Comparison of ENCODE assay signal across 16 cellular contexts in the genomic region with DNA sequence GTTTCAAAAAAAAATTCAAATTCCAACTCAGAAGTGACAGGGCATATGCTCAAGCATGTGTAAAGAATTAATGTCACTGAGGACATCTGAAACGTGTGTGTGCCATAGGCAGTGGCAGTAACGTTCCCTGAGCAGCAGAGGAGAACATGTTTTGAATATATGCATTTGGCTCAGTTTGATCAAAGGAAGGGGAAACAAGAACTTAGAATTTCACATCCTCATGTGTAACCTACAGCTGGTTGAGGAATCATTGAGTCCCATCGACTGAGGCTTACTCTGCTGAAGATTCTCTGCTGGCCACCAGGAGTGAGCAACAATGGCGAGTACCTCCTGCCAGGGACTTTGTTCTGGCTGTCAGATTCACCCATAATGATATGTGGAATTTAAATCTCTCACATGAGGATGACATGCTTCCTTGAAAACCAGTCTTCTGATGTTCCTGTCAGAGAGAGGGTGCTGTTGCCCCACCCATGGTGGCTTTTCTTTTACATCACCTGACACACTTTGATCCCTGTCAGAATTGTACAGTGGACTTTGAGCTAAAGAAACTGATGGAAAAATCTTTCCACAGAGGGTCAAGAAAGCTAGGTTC. TPM values are rescaled to one million over a fixed set of nuclear protein-coding genes. Genes with fewer than 3 reads are reported as not detected.
DNase-seq lines count a peak whose midpoint lies in the region; ATAC-seq and TF ChIP-seq lines count a peak whose summit lies in the region.
"Had no signal": no experiment of that assay in that cellular context is flagged by ENCODE, and none has a peak within 500 bp of the region (broad histone marks: within the 10 kb centered on the region; RNA-seq: fewer than 3 reads in every experiment).

No MANE protein-coding gene starts in this region.

- peak; percentile 54 for ATAC-seq in GM18511 (IDR thresholded peaks at IDR 0.05; ENCODE audit: unreplicated experiment)
- ATAC-seq in GM21723 (IDR thresholded peaks at IDR 0.05; ENCODE audit: unreplicated experiment): peak; percentile 61
- peak; percentile 53 for ATAC-seq in HG03565 (IDR thresholded peaks at IDR 0.05; ENCODE audit: unreplicated experiment)
- no peak for ATAC-seq in stimulated activated effector memory CD8-positive, alpha-beta T cell treated with anti-CD3 and anti-CD28 coated beads, Interleukin-12 subunit alpha, Interleukin-12 subunit beta, amount 100 ng/mL, for 72 hours
- no peak for ATAC-seq in body of pancreas
- ATAC-seq: left lobe of liver had no signal

- H3K4me1 ChIP-seq in body of pancreas: no peaks in the 10 kb centered on the region
- H3K4me1 ChIP-seq: tibial nerve had no signal

- no peaks in the 10 kb centered on the region for H3K27me3 ChIP-seq in body of pancreas
- H3K27me3 ChIP-seq: tibial nerve had no signal

- 85 to 86% methylated on average over 4 of the region's 4 CpGs for WGBS in body of pancreas, 2 donors

- intact Hi-C loops in body of pancreas (cut with DNase I): no loop called here

- H3K4me1 Mint-ChIP-seq in stimulated activated effector memory CD8-positive, alpha-beta T cell treated with anti-CD3 and anti-CD28 coated beads, Interleukin-12 subunit alpha, Interleukin-12 subunit beta, amount 100 ng/mL, for 72 hours: peaks cover 15% of the 10 kb centered on the region

- H3K36me3 Mint-ChIP-seq in stimulated activated effector memory CD8-positive, alpha-beta T cell treated with anti-CD3 and anti-CD28 coated beads, Interleukin-12 subunit alpha, Interleukin-12 subunit beta, amount 100 ng/mL, for 72 hours: peaks cover 88% of the 10 kb centered on the region

- TF ChIP-seq POLR2A in body of pancreas (IDR thresholded peaks at IDR 0.05): no peak

- H3K4me3 ChIP-seq in body of pancreas: no peak overlapping the region
- H3K4me3 ChIP-seq: tibial nerve had no signal

- TF ChIP-seq CTCF in body of pancreas (IDR thresholded peaks at IDR 0.05): no peak

- no peak overlapping the region for H3K4me3 Mint-ChIP-seq in stimulated activated effector memory CD8-positive, alpha-beta T cell treated with anti-CD3 and anti-CD28 coated beads, Interleukin-12 subunit alpha, Interleukin-12 subunit beta, amount 100 ng/mL, for 72 hours
- H3K4me3 Mint-ChIP-seq: T-helper 1 cell treated with Interleukin-12 subunit alpha and Interleukin-12 subunit beta and Interleukin-4 antibody, amounts not matched to agents 30 μg/mL and 1 μg/mL, for 36 hours had no signal

- H3K9me3 Mint-ChIP-seq in stimulated activated effector memory CD8-positive, alpha-beta T cell treated with anti-CD3 and anti-CD28 coated beads, Interleukin-12 subunit alpha, Interleukin-12 subunit beta, amount 100 ng/mL, for 72 hours: no peaks in the 10 kb centered on the region
- H3K9me3 Mint-ChIP-seq: T-helper 1 cell treated with Interleukin-12 subunit alpha and Interleukin-12 subunit beta and Interleukin-4 antibody, amounts not matched to agents 30 μg/mL and 1 μg/mL, for 36 hours had no signal

- H3K9me3 ChIP-seq in body of pancreas: no peaks in the 10 kb centered on the region
- H3K9me3 ChIP-seq: tibial nerve had no signal

- H3K27ac ChIP-seq in body of pancreas: no peak overlapping the region
- H3K27ac ChIP-seq: tibial nerve had no signal

- H3K36me3 ChIP-seq in body of pancreas (replicated peaks in 1 of 2; ENCODE audit: insufficient read depth in 1 of 2, low read depth in 2 of 2): peaks cover 0 to 18% of the 10 kb centered on the region in 2 donors

- H3K27ac Mint-ChIP-seq in stimulated activated effector memory CD8-positive, alpha-beta T cell treated with anti-CD3 and anti-CD28 coated beads, Interleukin-12 subunit alpha, Interleukin-12 subunit beta, amount 100 ng/mL, for 72 hours: peak overlapping the region; percentile 73
- H3K27ac Mint-ChIP-seq: T-helper 1 cell treated with Interleukin-12 subunit alpha and Interleukin-12 subunit beta and Interleukin-4 antibody, amounts not matched to agents 30 μg/mL and 1 μg/mL, for 36 hours had no signal

- no peak for DNase-seq in stimulated activated effector memory CD8-positive, alpha-beta T cell treated with anti-CD3 and anti-CD28 coated beads, Interleukin-12 subunit alpha, Interleukin-12 subunit beta, amount 100 ng/mL, for 72 hours (ENCODE audit: low spot score in 2 of 2)
- DNase-seq in body of pancreas: no peak
- no peak for DNase-seq in NCI-H1436 treated with DMSO at 0.1 percent for 48 hours (lab: John Stamatoyannopoulos, UW)
- DNase-seq in middle frontal gyrus (ENCODE audit: extremely low spot score, low spot score): no peak
- DNase-seq: activated effector memory CD4-positive, alpha-beta T cell treated with anti-CD3 and anti-CD28 coated beads, Interleukin-2, amount 50 U/mL, for 16 hours; DMS153; NCI-H1694 treated with DMSO at 0.1 percent for 48 hours; NCI-H226; SHP77 had no signal

RNA-seq across cellular contexts. Expression of a gene that starts 21.3 kb away (rescaled TPM):
- 10 to 100 TPM; 38.4 to 53.1 TPM for total RNA-seq in body of pancreas

RNA-seq across cellular contexts. Expression of a gene that starts 21.3 kb away (rescaled TPM):
- total RNA-seq in body of pancreas: 10 to 100 TPM in 1 of 2 donors, 1 to 10 TPM in 1; 6.7 to 46.5 TPM

RNA-seq across cellular contexts. Expression of a gene that starts 34.3 kb away (rescaled TPM):
- total RNA-seq in body of pancreas: 10 to 100 TPM; 15.8 to 16.5 TPM

RNA-seq across cellular contexts. Expression of a gene that starts 34.4 kb away (rescaled TPM):
- under 1 TPM in 1 of 2 donors, not detected in 1; 0.26 TPM for total RNA-seq in body of pancreas
- total RNA-seq: M059J had no signal

Comparison
In these comparisons a context has a peak if more than half of its experiments do, and no peak if none do; other contexts are left out.
1. ATAC-seq: peak in GM18511 (single experiment), GM21723 (single experiment) and HG03565 (single experiment); none in stimulated activated effector memory CD8-positive, alpha-beta T cell treated with anti-CD3 and anti-CD28 coated beads, Interleukin-12 subunit alpha, Interleukin-12 subunit beta, amount 100 ng/mL, for 72 hours (single experiment) and body of pancreas (single experiment).